8 cellular contexts compared by ENCODE assay signal in the genomic region with DNA sequence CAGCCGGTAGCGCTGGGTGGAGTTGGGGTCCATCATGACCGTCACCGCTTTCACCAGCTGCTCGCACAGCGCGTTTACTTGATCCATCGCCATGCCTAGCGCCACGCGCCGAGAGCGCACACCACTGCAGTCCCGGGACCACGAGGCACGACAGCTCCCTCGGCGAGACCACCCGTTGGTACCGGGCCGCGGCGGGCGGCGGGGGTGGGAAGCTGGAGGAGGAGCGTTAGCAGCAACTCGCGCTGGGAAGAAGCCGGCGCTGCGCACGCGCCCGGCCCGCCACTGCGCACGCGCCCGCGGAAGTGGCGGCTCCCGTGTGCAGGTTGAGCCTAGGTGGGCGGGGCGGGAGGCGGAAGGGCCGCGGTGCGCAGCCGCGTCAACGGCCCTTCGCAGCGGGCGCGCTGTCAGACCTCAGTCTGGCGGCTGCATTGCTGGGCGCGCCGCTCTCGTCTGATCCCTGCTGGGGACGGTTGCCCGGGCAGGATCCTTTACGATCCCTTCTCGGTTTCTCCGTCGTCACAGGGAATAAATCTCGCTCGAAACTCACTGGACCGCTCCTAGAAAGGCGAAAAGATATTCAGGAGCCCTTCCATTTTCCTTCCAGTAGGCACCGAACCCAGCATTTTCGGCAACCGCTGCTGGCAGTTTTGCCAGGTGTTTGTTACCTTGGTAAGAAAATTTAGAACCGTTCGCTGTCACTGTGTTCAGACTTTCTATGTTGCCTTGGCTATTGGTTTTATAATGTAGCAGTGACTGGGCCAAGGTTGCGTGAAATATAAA. TPM values are rescaled to one million over a fixed set of nuclear protein-coding genes. Genes with fewer than 3 reads are reported as not detected.
DNase-seq lines count a peak whose midpoint lies in the region; ATAC-seq and TF ChIP-seq lines count a peak whose summit lies in the region.

Gene POLH (plus strand): TSS at position 414 of the 780 bp plus-strand sequence. CDS start 6,135 bp downstream, outside the sequence.
Gene XPO5 (minus strand): TSS at position 267 of the 780 bp plus-strand sequence. CDS start 174 bp downstream, at position 93.

- TF ChIP-seq EP300 in upper lobe of left lung (IDR thresholded peaks at IDR 0.05) = no peak

- no peaks in the 10 kb centered on the region for H3K27me3 ChIP-seq in upper lobe of left lung

- peaks cover 0 to 23% (median 5%) of the 10 kb centered on the region in 4 donors for H3K36me3 ChIP-seq in upper lobe of left lung

- H3K27ac ChIP-seq in upper lobe of left lung = peak within 1 kb of the TSS; percentile 68 to 84 (median 74)

- in situ Hi-C loops in GM13977 (cut with MboI; ENCODE audit: low pct_unique_long_range_greater_than_20kb, low sequenced_read_pairs, unreplicated experiment) = no loop called here

- TF ChIP-seq POLR2A in upper lobe of left lung (IDR thresholded peaks at IDR 0.05) = peak in 3 of 4 donors; percentile 79 to 99 (median 99)

- H3K4me3 ChIP-seq in upper lobe of left lung = peak within 1 kb of the TSS; percentile 82 to 99 (median 92)

- intact Hi-C loops in T-helper 1 cell treated with Interleukin-12 subunit alpha and Interleukin-12 subunit beta and Interleukin-4 antibody, amounts not matched to agents 30 ng/mL and 1 ng/mL, for 36 hours (cut with micrococcal nuclease) = loop anchor here (1.0 to 10.0 kb wide), 13 partner anchors 9 to 811 kb away; partner anchors contain the start of genes ABCC10, BICRAL, CDC5L and CUL7
- intact Hi-C loops in left cardiac atrium (cut with DNase I) (no loop called here), posterior vena cava (cut with DNase I) (no loop called here)

- peaks cover 20 to 37% (median 31%) of the 10 kb centered on the region in 4 donors for H3K4me1 ChIP-seq in upper lobe of left lung

- WGBS in upper lobe of left lung, 2 donors = 0 to 2% methylated on average over 6 to 36 of the region's 76 CpGs

- ATAC-seq in HG02884 (IDR thresholded peaks at IDR 0.05; ENCODE audit: unreplicated experiment) (peak; percentile 81), left cardiac atrium (peak; percentile 100), upper lobe of left lung (ENCODE audit: low FRiP score in 2 of 2) (peak; percentile 98 to 100)

- no peak for TF ChIP-seq CTCF in GM13977 (IDR thresholded peaks at IDR 0.05; ENCODE audit: extremely low read depth, insufficient read depth, missing control alignments)
- peak in 3 of 6 experiments; percentile 22 to 43 (median 27) for TF ChIP-seq CTCF in upper lobe of left lung (IDR thresholded peaks at IDR 0.05)

- no peaks in the 10 kb centered on the region for H3K9me3 ChIP-seq in upper lobe of left lung

- DNase-seq in GM13977 (ENCODE audit: low spot score) (peak; percentile 98), NCI-H1694 (lab: John Stamatoyannopoulos, UW) (peak; percentile 73), amniotic stem cell (lab: John Stamatoyannopoulos, UW) (peak; percentile 74), left cardiac atrium (peak; percentile 94), posterior vena cava (ENCODE audit: low spot score) (peak; percentile 98), upper lobe of left lung (peak; percentile 94 to 98)

RNA-seq across cellular contexts. Expression of gene POLH, which starts in this region (rescaled TPM):
- 62.5 and 68.5 TPM in 2 replicates for total RNA-seq in T-helper 1 cell treated with Interleukin-12 subunit alpha and Interleukin-12 subunit beta and Interleukin-4 antibody, amounts not matched to agents 30 ng/mL and 1 ng/mL, for 36 hours
- total RNA-seq in left cardiac atrium (1 to 10 TPM; 7.0 to 8.1 TPM), posterior vena cava (10 to 100 TPM; 11.0 to 16.7 TPM), upper lobe of left lung (10 to 100 TPM in 5 of 6 donors, 1 to 10 TPM in 1; 9.1 to 27.5 (median 19.8) TPM)

RNA-seq across cellular contexts. Expression of gene XPO5, which starts in this region (rescaled TPM):
- 88.1 and 94.6 TPM in 2 replicates for total RNA-seq in T-helper 1 cell treated with Interleukin-12 subunit alpha and Interleukin-12 subunit beta and Interleukin-4 antibody, amounts not matched to agents 30 ng/mL and 1 ng/mL, for 36 hours
- total RNA-seq in left cardiac atrium (10 to 100 TPM; 13.3 to 19.9 TPM), posterior vena cava (10 to 100 TPM; 18.4 to 26.2 TPM), upper lobe of left lung (10 to 100 TPM; 17.9 to 48.2 (median 25.1) TPM)

Comparison
In these comparisons a context has a peak if more than half of its experiments do, and no peak if none do; other contexts are left out.
1. Peak in every context shown above with its lines: DNase-seq, ATAC-seq, H3K4me3 ChIP-seq and H3K27ac ChIP-seq.